In genomic region chr5:52771343-52772039, GRCh38 we compare ENCODE assay signal across 8 cellular contexts. TPM values are rescaled to one million over a fixed set of nuclear protein-coding genes. Genes with fewer than 3 reads are reported as not detected.
DNase-seq lines count a peak whose midpoint lies in the region; ATAC-seq lines count a peak whose summit lies in the region.

No MANE protein-coding gene starts in this region.

- POLR2A ChIA-PET in activated CD4-positive, alpha-beta T cell treated with anti-CD3 and anti-CD28 coated beads, Interleukin-2, amount 10 ng/mL, durations not matched to agents 7 days and 5 days (lab: Charles Lee): no interaction called here

- peaks cover 7% of the 10 kb centered on the region for H3K9me3 Mint-ChIP-seq in activated CD4-positive, alpha-beta T cell treated with anti-CD3 and anti-CD28 coated beads, Interleukin-2, amount 10 ng/mL, durations not matched to agents 7 days and 5 days
- H3K9me3 Mint-ChIP-seq in stimulated activated memory B cell treated with anti-CD40 and anti-IgM and Interleukin-4, amounts not matched to agents 10 μg/mL and 1 μg/mL and 100 μg/mL, for 72 hours: no peaks in the 10 kb centered on the region

- no peak for DNase-seq in activated CD4-positive, CD25-positive, alpha-beta regulatory T cell treated with anti-CD3 and anti-CD28 coated beads, Interleukin-2, amount 50 U/mL, for 72 hours
- peak; percentile 62 for DNase-seq in activated CD4-positive, alpha-beta T cell treated with anti-CD3 and anti-CD28 coated beads, Interleukin-2, amount 10 ng/mL, durations not matched to agents 7 days and 5 days
- DNase-seq in COLO829 (ENCODE audit: low spot score): no peak
- no peak for DNase-seq in HuH-7.5 (ENCODE audit: low spot score)
- no peak for DNase-seq in medulla oblongata (ENCODE audit: extremely low spot score)

- H3K4me1 Mint-ChIP-seq in activated CD4-positive, alpha-beta T cell treated with anti-CD3 and anti-CD28 coated beads, Interleukin-2, amount 10 ng/mL, durations not matched to agents 7 days and 5 days: peaks cover 72% of the 10 kb centered on the region
- H3K4me1 Mint-ChIP-seq in stimulated activated memory B cell treated with anti-CD40 and anti-IgM and Interleukin-4, amounts not matched to agents 10 μg/mL and 1 μg/mL and 100 μg/mL, for 72 hours: peaks cover 25% of the 10 kb centered on the region

- peaks cover 7% of the 10 kb centered on the region for H3K27me3 Mint-ChIP-seq in activated CD4-positive, alpha-beta T cell treated with anti-CD3 and anti-CD28 coated beads, Interleukin-2, amount 10 ng/mL, durations not matched to agents 7 days and 5 days
- peaks cover 10% of the 10 kb centered on the region for H3K27me3 Mint-ChIP-seq in stimulated activated memory B cell treated with anti-CD40 and anti-IgM and Interleukin-4, amounts not matched to agents 10 μg/mL and 1 μg/mL and 100 μg/mL, for 72 hours

- H3K27ac Mint-ChIP-seq in activated CD4-positive, alpha-beta T cell treated with anti-CD3 and anti-CD28 coated beads, Interleukin-2, amount 10 ng/mL, durations not matched to agents 7 days and 5 days: peak overlapping the region; percentile 84
- no peak overlapping the region for H3K27ac Mint-ChIP-seq in stimulated activated memory B cell treated with anti-CD40 and anti-IgM and Interleukin-4, amounts not matched to agents 10 μg/mL and 1 μg/mL and 100 μg/mL, for 72 hours

- peak; percentile 82 to 86 for ATAC-seq in activated CD4-positive, CD25-positive, alpha-beta regulatory T cell treated with anti-CD3 and anti-CD28 coated beads, Interleukin-2, amount 50 U/mL, for 24 hours
- peak; percentile 96 for ATAC-seq in HG02943 (IDR thresholded peaks at IDR 0.05; ENCODE audit: low read depth, unreplicated experiment)
- peak; percentile 71 for ATAC-seq in stimulated activated memory B cell treated with anti-CD40 and anti-IgM and Interleukin-4, amounts not matched to agents 10 μg/mL and 1 μg/mL and 100 μg/mL, for 72 hours

- peak overlapping the region; percentile 12 for H3K4me3 Mint-ChIP-seq in activated CD4-positive, alpha-beta T cell treated with anti-CD3 and anti-CD28 coated beads, Interleukin-2, amount 10 ng/mL, durations not matched to agents 7 days and 5 days
- no peak overlapping the region for H3K4me3 Mint-ChIP-seq in stimulated activated memory B cell treated with anti-CD40 and anti-IgM and Interleukin-4, amounts not matched to agents 10 μg/mL and 1 μg/mL and 100 μg/mL, for 72 hours

- CTCF ChIA-PET in activated CD4-positive, alpha-beta T cell treated with anti-CD3 and anti-CD28 coated beads, Interleukin-2, amount 10 ng/mL, durations not matched to agents 7 days and 5 days (lab: Charles Lee): interaction anchor here (0.7 kb wide), 1 partner anchor 10 kb away, joined by 3 read pairs; no protein-coding TSS in a partner anchor

- peaks cover 8% of the 10 kb centered on the region for H3K36me3 Mint-ChIP-seq in activated CD4-positive, alpha-beta T cell treated with anti-CD3 and anti-CD28 coated beads, Interleukin-2, amount 10 ng/mL, durations not matched to agents 7 days and 5 days (ENCODE audit: low read depth)
- no peaks in the 10 kb centered on the region for H3K36me3 Mint-ChIP-seq in stimulated activated memory B cell treated with anti-CD40 and anti-IgM and Interleukin-4, amounts not matched to agents 10 μg/mL and 1 μg/mL and 100 μg/mL, for 72 hours

RNA-seq across cellular contexts. Expression of gene ITGA1, which starts 16.2 kb away (rescaled TPM):
- total RNA-seq in activated CD4-positive, alpha-beta T cell treated with anti-CD3 and anti-CD28 coated beads, Interleukin-2, amount 10 ng/mL, durations not matched to agents 7 days and 5 days: 1 to 10 TPM; 2.6 to 3.2 TPM

RNA-seq across cellular contexts. Expression of gene PELO, which starts 16.2 kb away (rescaled TPM):
- total RNA-seq in activated CD4-positive, alpha-beta T cell treated with anti-CD3 and anti-CD28 coated beads, Interleukin-2, amount 10 ng/mL, durations not matched to agents 7 days and 5 days: 1 to 10 TPM; 7.8 to 9.3 TPM
